1 cellular context compared by ENCODE assay signal in the genomic region with DNA sequence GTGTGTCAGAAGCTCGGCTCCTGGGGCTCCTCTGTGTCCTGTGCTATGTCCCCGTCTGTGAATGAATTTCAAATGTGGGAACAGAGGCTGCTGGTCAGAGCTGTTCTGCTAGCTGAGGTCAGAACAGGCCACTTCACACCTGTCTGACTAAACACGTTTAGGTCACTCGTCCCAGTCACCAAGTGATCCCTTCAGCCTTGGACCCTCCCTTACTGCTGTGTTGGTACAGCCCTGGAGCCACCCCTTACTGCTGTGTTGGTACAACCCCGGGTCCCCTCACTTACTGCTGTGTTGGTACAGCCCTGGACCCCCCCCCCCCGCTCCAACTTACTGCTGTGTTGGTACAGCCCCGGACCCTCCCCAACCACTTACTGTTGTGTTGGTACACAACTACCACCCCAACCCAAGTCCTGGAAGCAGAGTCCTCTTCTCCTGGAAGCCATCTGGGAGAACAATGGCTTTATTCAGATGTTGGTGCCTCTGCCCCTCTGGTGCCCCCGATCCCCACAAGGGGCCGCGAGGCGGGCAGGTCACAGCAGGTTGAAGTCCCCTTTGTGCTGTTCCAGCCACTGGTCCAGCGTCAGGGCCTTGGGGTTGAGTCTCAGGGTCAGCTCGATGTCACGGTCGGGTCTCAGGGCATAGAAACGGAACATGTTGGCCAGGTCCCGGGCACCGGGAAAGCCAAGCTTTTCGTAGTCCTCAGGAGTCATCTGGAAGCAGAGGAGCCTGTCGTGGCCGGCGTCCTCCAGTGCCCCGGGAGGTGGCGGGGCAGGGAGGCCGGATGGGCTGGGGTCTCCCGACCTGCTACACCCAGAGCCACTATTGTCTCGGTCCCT.
TF ChIP-seq lines count a peak whose summit lies in the region.

No MANE protein-coding gene starts in this region.

TF ChIP-seq in HepG2, 621 proteins besides CTCF, POLR2A, EP300 and RAD21 (continued from another document and continues in another):
- TF ChIP-seq, protein P1, sequence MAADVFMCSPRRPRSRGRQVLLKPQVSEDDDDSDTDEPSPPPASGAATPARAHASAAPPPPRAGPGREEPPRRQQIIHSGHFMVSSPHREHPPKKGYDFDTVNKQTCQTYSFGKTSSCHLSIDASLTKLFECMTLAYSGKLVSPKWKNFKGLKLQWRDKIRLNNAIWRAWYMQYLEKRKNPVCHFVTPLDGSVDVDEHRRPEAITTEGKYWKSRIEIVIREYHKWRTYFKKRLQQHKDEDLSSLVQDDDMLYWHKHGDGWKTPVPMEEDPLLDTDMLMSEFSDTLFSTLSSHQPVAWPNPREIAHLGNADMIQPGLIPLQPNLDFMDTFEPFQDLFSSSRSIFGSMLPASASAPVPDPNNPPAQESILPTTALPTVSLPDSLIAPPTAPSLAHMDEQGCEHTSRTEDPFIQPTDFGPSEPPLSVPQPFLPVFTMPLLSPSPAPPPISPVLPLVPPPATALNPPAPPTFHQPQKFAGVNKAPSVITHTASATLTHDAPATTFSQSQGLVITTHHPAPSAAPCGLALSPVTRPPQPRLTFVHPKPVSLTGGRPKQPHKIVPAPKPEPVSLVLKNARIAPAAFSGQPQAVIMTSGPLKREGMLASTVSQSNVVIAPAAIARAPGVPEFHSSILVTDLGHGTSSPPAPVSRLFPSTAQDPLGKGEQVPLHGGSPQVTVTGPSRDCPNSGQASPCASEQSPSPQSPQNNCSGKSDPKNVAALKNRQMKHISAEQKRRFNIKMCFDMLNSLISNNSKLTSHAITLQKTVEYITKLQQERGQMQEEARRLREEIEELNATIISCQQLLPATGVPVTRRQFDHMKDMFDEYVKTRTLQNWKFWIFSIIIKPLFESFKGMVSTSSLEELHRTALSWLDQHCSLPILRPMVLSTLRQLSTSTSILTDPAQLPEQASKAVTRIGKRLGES (CRISPR knock-in tag; IDR thresholded peaks at IDR 0.05; ENCODE audit: borderline replicate concordance), result no peak
- TF ChIP-seq ZNF260 (CRISPR knock-in tag; IDR thresholded peaks at IDR 0.05; ENCODE audit: borderline replicate concordance, low read depth) (no peak), NFKBIZ (CRISPR knock-in tag; IDR thresholded peaks at IDR 0.05) (no peak; the same call in 1 of the 2 replicates), GTF3A (CRISPR knock-in tag; conservative IDR thresholded peaks at IDR 0.05) (0 out of 2 replicates have a peak, but pooled peaks have one; percentile 17), MIXL1 (CRISPR knock-in tag; IDR thresholded peaks at IDR 0.05) (no peak), TRIM24 (CRISPR knock-in tag; IDR thresholded peaks at IDR 0.05) (no peak; the same call in 1 of the 2 replicates), ZNF841 (CRISPR knock-in tag; IDR thresholded peaks at IDR 0.05; ENCODE audit: borderline replicate concordance) (no peak), ARID3A (IDR thresholded peaks at IDR 0.05; ENCODE audit: low read depth, low read length) (0 out of 2 replicates have a peak, but pooled peaks have one; percentile 62), ZBTB38 (CRISPR knock-in tag; IDR thresholded peaks at IDR 0.05) (no peak; the same call in 1 of the 2 replicates), PRDM10 (CRISPR knock-in tag; IDR thresholded peaks at IDR 0.05; ENCODE audit: low read depth) (peak; percentile 100), SP4 (CRISPR knock-in tag; IDR thresholded peaks at IDR 0.05) (no peak; the same call in none of the 2 replicates), KIAA2018 (CRISPR knock-in tag; IDR thresholded peaks at IDR 0.05; ENCODE audit: borderline replicate concordance) (no peak), POGZ (CRISPR knock-in tag; IDR thresholded peaks at IDR 0.05) (peak; percentile 69), RBM22 (optimal IDR thresholded peaks at IDR 0.05; ENCODE audit: low read length) (peak; percentile 54), REL (CRISPR knock-in tag; conservative IDR thresholded peaks at IDR 0.05) (no peak), NRL (CRISPR knock-in tag; IDR thresholded peaks at IDR 0.05; ENCODE audit: borderline replicate concordance) (peak; percentile 51; the same call in 1 of the 2 replicates), PCBP2 (optimal IDR thresholded peaks at IDR 0.05; ENCODE audit: low read depth, low read length, poor library complexity, severe bottlenecking) (no peak), NFE2 (CRISPR knock-in tag; IDR thresholded peaks at IDR 0.05) (0 out of 2 replicates have a peak, but pooled peaks have one; percentile 5), KLF6 (CRISPR knock-in tag; IDR thresholded peaks at IDR 0.05) (peak; percentile 55; the same call in 1 of the 2 replicates), DPF2 (CRISPR knock-in tag; IDR thresholded peaks at IDR 0.05; ENCODE audit: borderline replicate concordance, low read depth) (peak; percentile 65; the same call in 1 of the 2 replicates), ZSCAN22 (CRISPR knock-in tag; IDR thresholded peaks at IDR 0.05) (no peak), TMF1 (CRISPR knock-in tag; IDR thresholded peaks at IDR 0.05; ENCODE audit: low read depth) (no peak), PPARG (CRISPR knock-in tag; conservative IDR thresholded peaks at IDR 0.05) (peak; percentile 25; the same call in 1 of the 2 replicates), USF2 (IDR thresholded peaks at IDR 0.05; ENCODE audit: low read depth, low read length) (no peak), USF2 (CRISPR knock-in tag; IDR thresholded peaks at IDR 0.05; ENCODE audit: borderline replicate concordance) (peak; percentile 24; the same call in 1 of the 2 replicates)
- TF ChIP-seq, protein P2, sequence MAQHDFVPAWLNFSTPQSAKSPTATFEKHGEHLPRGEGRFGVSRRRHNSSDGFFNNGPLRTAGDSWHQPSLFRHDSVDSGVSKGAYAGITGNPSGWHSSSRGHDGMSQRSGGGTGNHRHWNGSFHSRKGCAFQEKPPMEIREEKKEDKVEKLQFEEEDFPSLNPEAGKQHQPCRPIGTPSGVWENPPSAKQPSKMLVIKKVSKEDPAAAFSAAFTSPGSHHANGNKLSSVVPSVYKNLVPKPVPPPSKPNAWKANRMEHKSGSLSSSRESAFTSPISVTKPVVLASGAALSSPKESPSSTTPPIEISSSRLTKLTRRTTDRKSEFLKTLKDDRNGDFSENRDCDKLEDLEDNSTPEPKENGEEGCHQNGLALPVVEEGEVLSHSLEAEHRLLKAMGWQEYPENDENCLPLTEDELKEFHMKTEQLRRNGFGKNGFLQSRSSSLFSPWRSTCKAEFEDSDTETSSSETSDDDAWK (CRISPR knock-in tag; IDR thresholded peaks at IDR 0.05), result no peak
